Comparison of ENCODE assay signal across 15 cellular contexts in genomic region chr7:21960922-21961321, GRCh38. TPM values are rescaled to one million over a fixed set of nuclear protein-coding genes. Genes with fewer than 3 reads are reported as not detected.
DNase-seq lines count a peak whose midpoint lies in the region; ATAC-seq and TF ChIP-seq lines count a peak whose summit lies in the region.
"Had no signal": no experiment of that assay in that cellular context is flagged by ENCODE, and none has a peak within 500 bp of the region (broad histone marks: within the 10 kb centered on the region; RNA-seq: fewer than 3 reads in every experiment).

No MANE protein-coding gene starts in this region.

- POLR2A ChIA-PET in PC-3 (lab: Charles Lee; ENCODE audit: unreplicated experiment), result no interaction called here

- H2AFZ ChIP-seq in PC-3 (ENCODE audit: low read length), result no peak overlapping the region
- H2AFZ ChIP-seq: GM23338 had no signal

- H3K4me3 ChIP-seq in PC-3 (ENCODE audit: low read length) (no peak overlapping the region), uterus (no peak overlapping the region)
- H3K4me3 ChIP-seq: GM23338 had no signal

- H3K4me2 ChIP-seq in PC-3 (ENCODE audit: low read length), result no peak overlapping the region
- H3K4me2 ChIP-seq: GM23338 had no signal

- H3K36me3 ChIP-seq in PC-3 (ENCODE audit: low read depth, low read length), result no peaks in the 10 kb centered on the region
- H3K36me3 ChIP-seq in uterus, result no peaks in the 10 kb centered on the region

- CTCF ChIA-PET in PC-3 (lab: Charles Lee), result no interaction called here

- no peak overlapping the region for H3K27ac ChIP-seq in PC-3 (ENCODE audit: low read length)
- no peak overlapping the region for H3K27ac ChIP-seq in uterus

- H3K9me3 ChIP-seq in PC-3 (ENCODE audit: low read length) (no peaks in the 10 kb centered on the region), uterus (no peaks in the 10 kb centered on the region)

- no peak overlapping the region for H3K9ac ChIP-seq in PC-3 (ENCODE audit: low read length)

- intact Hi-C loops in PC-3 (cut with micrococcal nuclease), result loop anchor here (1.0 to 2.0 kb wide), 2 partner anchors 15 to 50 kb away; no protein-coding TSS in a partner anchor
- intact Hi-C loops in uterus (cut with DNase I; ENCODE audit: low total_unique reads), result no loop called here

- DNase-seq in EH (ENCODE audit: low read depth) (peak; percentile 87), PC-3 (peak; percentile 81), dedifferentiated amniotic fluid mesenchymal stem cell (ENCODE audit: extremely low spot score) (peak; percentile 55), myocyte (ENCODE audit: low read depth) (peak; percentile 49), uterus (no peak), iPS-NIHi11 (ENCODE audit: low spot score) (no peak), SHP77 treated with DMSO at 0.1 percent for 48 hours (lab: John Stamatoyannopoulos, UW) (no peak)
- no peak for DNase-seq in activated naive CD4-positive, alpha-beta T cell (lab: John Stamatoyannopoulos, UW)
- DNase-seq: activated CD8-positive, alpha-beta T cell treated with anti-CD3 and anti-CD28 coated beads for 36 hours; COR-L47; cortex of kidney; hippocampal formation; NCI-H2081; T-helper 2 cell had no signal

- peak; percentile 96 for ATAC-seq in PC-3
- ATAC-seq: activated CD8-positive, alpha-beta T cell treated with anti-CD3 and anti-CD28 coated beads for 36 hours; GM23338 had no signal

- H3K79me2 ChIP-seq in PC-3 (ENCODE audit: low read length), result no peaks in the 10 kb centered on the region

- no peak for TF ChIP-seq CTCF in PC-3 (conservative IDR thresholded peaks at IDR 0.05; ENCODE audit: low read depth, low read length)
- no peak for TF ChIP-seq CTCF in uterus (IDR thresholded peaks at IDR 0.05)

- H3K9me2 ChIP-seq in PC-3 (replicated peaks; ENCODE audit: low read length), result no peaks in the 10 kb centered on the region

- no TSS peak for BruUV-seq in PC-3 (replicated peaks; lab: Mats Ljungman, UMichigan)

- no peak for TF ChIP-seq POLR2A in uterus (IDR thresholded peaks at IDR 0.05)

- no peaks in the 10 kb centered on the region for H3F3A ChIP-seq in PC-3 (ENCODE audit: low read length, unreplicated experiment)

- H3K27me3 ChIP-seq in PC-3 (ENCODE audit: low read length), result no peaks in the 10 kb centered on the region
- no peaks in the 10 kb centered on the region for H3K27me3 ChIP-seq in uterus

- H3K4me1 ChIP-seq in PC-3 (ENCODE audit: insufficient read depth, low read length) (peaks cover 10% of the 10 kb centered on the region), uterus (no peaks in the 10 kb centered on the region)

- H4K20me1 ChIP-seq in PC-3 (ENCODE audit: low read length), result no peaks in the 10 kb centered on the region

RNA-seq across cellular contexts. Expression of gene CDCA7L, which starts 15.2 kb away (rescaled TPM):
- total RNA-seq in PC-3 (2014; rRNA removed), result 59.9 and 78.4 TPM in 2 replicates
- total RNA-seq in myocyte, result 20.9 and 26.6 TPM in 2 replicates
- polyA plus RNA-seq in myocyte (2012), result 12.2 TPM
- 10 to 100 TPM; 12.6 to 61.7 (median 18.5) TPM for total RNA-seq in uterus

Comparison
In these comparisons a context has a peak if more than half of its experiments do, and no peak if none do; other contexts are left out.
1. DNase-seq: peak in EH (single experiment), PC-3 (single experiment), dedifferentiated amniotic fluid mesenchymal stem cell (single experiment) and myocyte (single experiment); none in activated naive CD4-positive, alpha-beta T cell (0 of 4), uterus (0 of 2), iPS-NIHi11 (single experiment) and SHP77 treated with DMSO at 0.1 percent for 48 hours (single experiment).